In the genomic region with DNA sequence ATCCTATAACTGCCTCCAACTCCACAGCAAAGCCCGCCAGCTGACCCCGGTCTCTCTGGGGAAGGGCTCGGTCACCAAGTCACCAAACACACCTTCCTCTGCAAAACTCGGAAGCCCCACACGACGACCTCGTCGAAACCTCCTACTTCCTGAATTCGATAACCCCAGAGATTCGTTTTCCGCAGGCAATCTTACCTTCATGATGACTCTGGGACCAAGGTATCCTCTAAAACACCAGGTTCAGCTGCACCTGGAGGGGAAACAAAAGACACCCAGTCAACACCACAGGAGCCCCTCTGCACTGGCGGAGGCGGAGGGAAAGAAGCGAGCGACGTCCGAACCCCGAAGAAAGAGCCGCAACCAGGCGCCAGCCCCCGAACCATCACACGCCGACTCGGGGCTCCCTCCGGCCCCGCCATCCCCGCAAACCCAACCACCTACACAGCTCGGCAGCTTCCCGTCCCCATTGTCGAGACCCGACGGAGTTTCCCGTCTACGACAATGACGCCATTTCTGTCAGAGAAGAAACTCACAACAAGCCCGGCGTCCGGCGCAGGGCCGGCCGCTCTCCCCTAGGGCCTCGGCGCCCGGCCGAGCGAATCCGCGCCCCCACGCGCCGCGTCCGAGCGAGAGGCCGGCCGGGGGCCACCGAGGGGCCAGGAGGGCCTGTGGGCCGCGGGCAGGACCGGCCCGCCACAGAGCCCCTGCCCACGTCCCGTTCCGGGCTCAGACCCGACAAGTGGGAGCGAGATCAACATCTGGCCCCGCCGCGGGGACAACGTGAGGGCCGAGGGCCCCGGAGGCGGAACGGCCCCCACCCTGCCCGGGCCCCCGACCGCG, we compare ENCODE assay signal across 8 cellular contexts. TPM values are rescaled to one million over a fixed set of nuclear protein-coding genes. Genes with fewer than 3 reads are reported as not detected.
DNase-seq lines count a peak whose midpoint lies in the region; ATAC-seq and TF ChIP-seq lines count a peak whose summit lies in the region.

No MANE protein-coding gene starts in this region.

- peaks cover 89% of the 10 kb centered on the region for H3K79me2 ChIP-seq in MM.1S (ENCODE audit: low read length)

- CTCF ChIA-PET in WTC11 (lab: Charles Lee) = no interaction called here

- H3K9me2 ChIP-seq in MM.1S (replicated peaks; ENCODE audit: insufficient read depth, low read length) = no peaks in the 10 kb centered on the region

- H3K27ac Mint-ChIP-seq in WTC11 = peak overlapping the region; percentile 95

- POLR2A ChIA-PET in WTC11 (lab: Charles Lee) = interaction anchor here (1.0 kb wide), 1 partner anchor 41 kb away, joined by 3 read pairs; no protein-coding TSS in a partner anchor

- peak overlapping the region; percentile 91 for H3K4me3 ChIP-seq in MM.1S (ENCODE audit: low read length)

- no peaks in the 10 kb centered on the region for H3K27me3 Mint-ChIP-seq in WTC11 (ENCODE audit: low read depth)

- H2AFZ ChIP-seq in MM.1S (ENCODE audit: low read length) = peak overlapping the region; percentile 67

- H3K36me3 Mint-ChIP-seq in WTC11 = peaks cover 33% of the 10 kb centered on the region

- peaks cover 30% of the 10 kb centered on the region for H3K4me1 Mint-ChIP-seq in WTC11

- peak overlapping the region; percentile 86 for H3K9ac ChIP-seq in MM.1S (ENCODE audit: low read length)

- H4K20me1 ChIP-seq in MM.1S (ENCODE audit: insufficient read depth, low read length) = peaks cover 18% of the 10 kb centered on the region; the same call in 1 of the 2 replicates

- H3K27ac ChIP-seq in MM.1S (ENCODE audit: low read length) = peak overlapping the region; percentile 79; the same call in 1 of the 2 replicates
- H3K27ac ChIP-seq in caudate nucleus (ENCODE audit: low read depth, low read length) = peak overlapping the region; percentile 97

- H3K9me3 Mint-ChIP-seq in WTC11 = no peaks in the 10 kb centered on the region

- H3K27me3 ChIP-seq in MM.1S (replicated peaks; ENCODE audit: insufficient read depth, low read length) = no peaks in the 10 kb centered on the region

- no peak for ATAC-seq in WTC11

- no peaks in the 10 kb centered on the region for H3K9me3 ChIP-seq in MM.1S (replicated peaks; ENCODE audit: insufficient read depth, low read length)

- H3K36me3 ChIP-seq in MM.1S (replicated peaks; ENCODE audit: insufficient read depth, low read length) = no peaks in the 10 kb centered on the region

- peak overlapping the region; percentile 98 for H3K4me3 Mint-ChIP-seq in WTC11

- H3F3A ChIP-seq in MM.1S (ENCODE audit: insufficient read depth, low read length) = peaks cover 23% of the 10 kb centered on the region

- H3K4me2 ChIP-seq in MM.1S (ENCODE audit: low read depth, low read length) = peak overlapping the region; percentile 83

- DNase-seq in NCI-H2227 (lab: John Stamatoyannopoulos, UW; ENCODE audit: unreplicated experiment) (peak; percentile 46), NCI-H2227 treated with DMSO at 0.1 percent for 48 hours (lab: John Stamatoyannopoulos, UW) (no peak), MM.1S (peak; percentile 64), WTC11 (ENCODE audit: low spot score) (peak; percentile 40), caudate nucleus (lab: John Stamatoyannopoulos, UW) (peak in 28 of 61 donors; percentile 4 to 48 (median 22)), kidney tubule cell (ENCODE audit: low spot score) (peak; percentile 44), 8988T (no peak)
- peak; percentile 33 to 47 (median 36) for DNase-seq in stimulated activated CD4-positive, alpha-beta T cell treated with anti-CD3 and anti-CD28 coated beads, Interleukin-1b, Interleukin-23, amount 100 ng/mL, for 24 hours (ENCODE audit: low read depth in 4 of 4, low spot score in 1 of 4)

- TF ChIP-seq CTCF in MM.1S (IDR thresholded peaks at IDR 0.05; ENCODE audit: low read length) = no peak
- no peak for TF ChIP-seq CTCF in WTC11 (IDR thresholded peaks at IDR 0.05)

- peaks cover 20% of the 10 kb centered on the region for H3K4me1 ChIP-seq in MM.1S (ENCODE audit: low read length)

TF ChIP-seq in WTC11, 78 proteins besides CTCF, POLR2A, EP300 and RAD21:
- TF ChIP-seq TEAD4 (CRISPR knock-in tag; IDR thresholded peaks at IDR 0.05) = no peak
- TF ChIP-seq, protein P1, sequence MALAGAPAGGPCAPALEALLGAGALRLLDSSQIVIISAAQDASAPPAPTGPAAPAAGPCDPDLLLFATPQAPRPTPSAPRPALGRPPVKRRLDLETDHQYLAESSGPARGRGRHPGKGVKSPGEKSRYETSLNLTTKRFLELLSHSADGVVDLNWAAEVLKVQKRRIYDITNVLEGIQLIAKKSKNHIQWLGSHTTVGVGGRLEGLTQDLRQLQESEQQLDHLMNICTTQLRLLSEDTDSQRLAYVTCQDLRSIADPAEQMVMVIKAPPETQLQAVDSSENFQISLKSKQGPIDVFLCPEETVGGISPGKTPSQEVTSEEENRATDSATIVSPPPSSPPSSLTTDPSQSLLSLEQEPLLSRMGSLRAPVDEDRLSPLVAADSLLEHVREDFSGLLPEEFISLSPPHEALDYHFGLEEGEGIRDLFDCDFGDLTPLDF (CRISPR knock-in tag; IDR thresholded peaks at IDR 0.05) = no peak
- no peak; the same call in 1 of the 2 replicates for TF ChIP-seq FOXP1 (CRISPR knock-in tag; IDR thresholded peaks at IDR 0.05; ENCODE audit: borderline replicate concordance)
- 0 out of 2 replicates have a peak, but pooled peaks have one; percentile 19 for TF ChIP-seq SP1 (CRISPR knock-in tag; conservative IDR thresholded peaks at IDR 0.05)
- TF ChIP-seq CREM (CRISPR knock-in tag; IDR thresholded peaks at IDR 0.05) = 0 out of 2 replicates have a peak, but pooled peaks have one; percentile 16
- TF ChIP-seq, protein P2, sequence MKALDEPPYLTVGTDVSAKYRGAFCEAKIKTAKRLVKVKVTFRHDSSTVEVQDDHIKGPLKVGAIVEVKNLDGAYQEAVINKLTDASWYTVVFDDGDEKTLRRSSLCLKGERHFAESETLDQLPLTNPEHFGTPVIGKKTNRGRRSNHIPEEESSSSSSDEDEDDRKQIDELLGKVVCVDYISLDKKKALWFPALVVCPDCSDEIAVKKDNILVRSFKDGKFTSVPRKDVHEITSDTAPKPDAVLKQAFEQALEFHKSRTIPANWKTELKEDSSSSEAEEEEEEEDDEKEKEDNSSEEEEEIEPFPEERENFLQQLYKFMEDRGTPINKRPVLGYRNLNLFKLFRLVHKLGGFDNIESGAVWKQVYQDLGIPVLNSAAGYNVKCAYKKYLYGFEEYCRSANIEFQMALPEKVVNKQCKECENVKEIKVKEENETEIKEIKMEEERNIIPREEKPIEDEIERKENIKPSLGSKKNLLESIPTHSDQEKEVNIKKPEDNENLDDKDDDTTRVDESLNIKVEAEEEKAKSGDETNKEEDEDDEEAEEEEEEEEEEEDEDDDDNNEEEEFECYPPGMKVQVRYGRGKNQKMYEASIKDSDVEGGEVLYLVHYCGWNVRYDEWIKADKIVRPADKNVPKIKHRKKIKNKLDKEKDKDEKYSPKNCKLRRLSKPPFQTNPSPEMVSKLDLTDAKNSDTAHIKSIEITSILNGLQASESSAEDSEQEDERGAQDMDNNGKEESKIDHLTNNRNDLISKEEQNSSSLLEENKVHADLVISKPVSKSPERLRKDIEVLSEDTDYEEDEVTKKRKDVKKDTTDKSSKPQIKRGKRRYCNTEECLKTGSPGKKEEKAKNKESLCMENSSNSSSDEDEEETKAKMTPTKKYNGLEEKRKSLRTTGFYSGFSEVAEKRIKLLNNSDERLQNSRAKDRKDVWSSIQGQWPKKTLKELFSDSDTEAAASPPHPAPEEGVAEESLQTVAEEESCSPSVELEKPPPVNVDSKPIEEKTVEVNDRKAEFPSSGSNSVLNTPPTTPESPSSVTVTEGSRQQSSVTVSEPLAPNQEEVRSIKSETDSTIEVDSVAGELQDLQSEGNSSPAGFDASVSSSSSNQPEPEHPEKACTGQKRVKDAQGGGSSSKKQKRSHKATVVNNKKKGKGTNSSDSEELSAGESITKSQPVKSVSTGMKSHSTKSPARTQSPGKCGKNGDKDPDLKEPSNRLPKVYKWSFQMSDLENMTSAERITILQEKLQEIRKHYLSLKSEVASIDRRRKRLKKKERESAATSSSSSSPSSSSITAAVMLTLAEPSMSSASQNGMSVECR (CRISPR knock-in tag; IDR thresholded peaks at IDR 0.05; ENCODE audit: borderline replicate concordance) = no peak

RNA-seq across cellular contexts. Expression of a gene that starts 1.0 kb away (rescaled TPM):
- total RNA-seq in WTC11 (2021) = 30.2 to 35.7 TPM (median 32.8 TPM) in 3 replicates

RNA-seq across cellular contexts. Expression of a gene that starts 1.4 kb away (rescaled TPM):
- 37.3 to 43.5 TPM (median 39.2 TPM) in 3 replicates for total RNA-seq in WTC11 (2021)

RNA-seq across cellular contexts. Expression of a gene that starts 40.3 kb away (rescaled TPM):
- 33.3 to 40.1 TPM (median 34.8 TPM) in 3 replicates for total RNA-seq in WTC11 (2021)

Comparison
In these comparisons a context has a peak if more than half of its experiments do, and no peak if none do; other contexts are left out.
1. DNase-seq: peak in NCI-H2227 (single experiment), MM.1S (single experiment), WTC11 (single experiment), kidney tubule cell (single experiment) and stimulated activated CD4-positive, alpha-beta T cell treated with anti-CD3 and anti-CD28 coated beads, Interleukin-1b, Interleukin-23, amount 100 ng/mL, for 24 hours (4 of 4); none in NCI-H2227 treated with DMSO at 0.1 percent for 48 hours (single experiment) and 8988T (single experiment).